8 cellular contexts compared by ENCODE assay signal in genomic region chrX:115650916-115651315, GRCh38.
DNase-seq lines count a peak whose midpoint lies in the region; ATAC-seq, FAIRE-seq and TF ChIP-seq lines count a peak whose summit lies in the region.

No MANE protein-coding gene starts in this region.

- peaks cover 6 to 8% of the 10 kb centered on the region in 2 experiments for H3K36me3 ChIP-seq in keratinocyte (ENCODE audit: control insufficient read depth in 2 of 2, extremely low read depth in 1 of 2, insufficient read depth in 2 of 2, low read length in 2 of 2)
- no peaks in the 10 kb centered on the region for H3K36me3 ChIP-seq in uterus

- no peak overlapping the region for H3K4me3 Mint-ChIP-seq in activated CD4-positive, alpha-beta memory T cell treated with anti-CD3 and anti-CD28 coated beads for 36 hours
- H3K4me3 Mint-ChIP-seq in activated CD4-positive, alpha-beta memory T cell treated with anti-CD3 and anti-CD28 coated beads, Interleukin-2, amount 10 ng/mL, durations not matched to agents 7 days and 5 days, result no peak overlapping the region

- TF ChIP-seq POLR2A in uterus (IDR thresholded peaks at IDR 0.05), result no peak

- no peak overlapping the region for H3K4me2 ChIP-seq in keratinocyte (ENCODE audit: control insufficient read depth, extremely low read depth, insufficient read depth, low read depth, low read length)

- ATAC-seq in HG02759 (IDR thresholded peaks at IDR 0.05; ENCODE audit: unreplicated experiment), result peak; percentile 64

- no peak overlapping the region for H2AFZ ChIP-seq in keratinocyte (ENCODE audit: control insufficient read depth, low read length)

- H4K20me1 ChIP-seq in keratinocyte (ENCODE audit: control insufficient read depth, extremely low read depth, insufficient read depth, low read length), result no peaks in the 10 kb centered on the region

- TF ChIP-seq CTCF in astrocyte of the cerebellum (IDR thresholded peaks at IDR 0.05; ENCODE audit: low read depth, low read length, missing control alignments) (peak; percentile 86), keratinocyte (optimal IDR thresholded peaks at IDR 0.05 in 1 of 3, IDR thresholded peaks at IDR 0.05 in 1 of 3, conservative IDR thresholded peaks at IDR 0.05 in 1 of 3; ENCODE audit: extremely low read depth in 1 of 3, insufficient read depth in 2 of 3, low read length in 3 of 3) (peak; percentile 72 to 82 (median 73)), uterus (IDR thresholded peaks at IDR 0.05) (peak; percentile 42 to 50 (median 46))

- H3K27me3 ChIP-seq in keratinocyte (ENCODE audit: control insufficient read depth, extremely low read depth, insufficient read depth, low read length) (peaks cover 5% of the 10 kb centered on the region), uterus (no peaks in the 10 kb centered on the region)

- CTCF ChIA-PET in activated CD4-positive, alpha-beta memory T cell treated with anti-CD3 and anti-CD28 coated beads for 36 hours (lab: Charles Lee), result interaction anchor here (2.2 kb wide), 1 partner anchor 40 kb away, joined by 10 read pairs; no protein-coding TSS in a partner anchor
- CTCF ChIA-PET in activated CD4-positive, alpha-beta memory T cell treated with anti-CD3 and anti-CD28 coated beads, Interleukin-2, amount 10 ng/mL, durations not matched to agents 7 days and 5 days (lab: Charles Lee), result no interaction called here

- H3K4me3 ChIP-seq in astrocyte of the cerebellum (ENCODE audit: low read depth, low read length) (no peak overlapping the region), keratinocyte (ENCODE audit: control insufficient read depth in 2 of 3, extremely low read depth in 1 of 3, insufficient read depth in 2 of 3, low read depth in 1 of 3, low read length in 3 of 3) (no peak overlapping the region), uterus (no peak overlapping the region)

- no peaks in the 10 kb centered on the region for H3K27me3 Mint-ChIP-seq in activated CD4-positive, alpha-beta memory T cell treated with anti-CD3 and anti-CD28 coated beads for 36 hours
- no peaks in the 10 kb centered on the region for H3K27me3 Mint-ChIP-seq in activated CD4-positive, alpha-beta memory T cell treated with anti-CD3 and anti-CD28 coated beads, Interleukin-2, amount 10 ng/mL, durations not matched to agents 7 days and 5 days

- POLR2A ChIA-PET in activated CD4-positive, alpha-beta memory T cell treated with anti-CD3 and anti-CD28 coated beads for 36 hours (lab: Charles Lee), result no interaction called here
- POLR2A ChIA-PET in activated CD4-positive, alpha-beta memory T cell treated with anti-CD3 and anti-CD28 coated beads, Interleukin-2, amount 10 ng/mL, durations not matched to agents 7 days and 5 days (lab: Charles Lee), result no interaction called here

- H3K36me3 Mint-ChIP-seq in activated CD4-positive, alpha-beta memory T cell treated with anti-CD3 and anti-CD28 coated beads for 36 hours, result no peaks in the 10 kb centered on the region
- H3K36me3 Mint-ChIP-seq in activated CD4-positive, alpha-beta memory T cell treated with anti-CD3 and anti-CD28 coated beads, Interleukin-2, amount 10 ng/mL, durations not matched to agents 7 days and 5 days (ENCODE audit: low read depth), result no peaks in the 10 kb centered on the region

- H3K9me3 ChIP-seq in keratinocyte (ENCODE audit: control insufficient read depth, low read depth, low read length), result no peaks in the 10 kb centered on the region
- no peaks in the 10 kb centered on the region for H3K9me3 ChIP-seq in uterus

- H3K4me1 Mint-ChIP-seq in activated CD4-positive, alpha-beta memory T cell treated with anti-CD3 and anti-CD28 coated beads for 36 hours (ENCODE audit: low read depth), result no peaks in the 10 kb centered on the region
- no peaks in the 10 kb centered on the region for H3K4me1 Mint-ChIP-seq in activated CD4-positive, alpha-beta memory T cell treated with anti-CD3 and anti-CD28 coated beads, Interleukin-2, amount 10 ng/mL, durations not matched to agents 7 days and 5 days

- H3K79me2 ChIP-seq in keratinocyte (ENCODE audit: control insufficient read depth, insufficient read depth, low read length), result no peaks in the 10 kb centered on the region

- peak; percentile 26 for DNase-seq in activated CD4-positive, alpha-beta memory T cell treated with anti-CD3 and anti-CD28 coated beads for 36 hours
- no peak for DNase-seq in activated CD4-positive, alpha-beta memory T cell treated with anti-CD3 and anti-CD28 coated beads, Interleukin-2, amount 10 ng/mL, durations not matched to agents 7 days and 5 days
- DNase-seq in NCI-H2171 (lab: John Stamatoyannopoulos, UW) (peak; percentile 11), astrocyte of the cerebellum (ENCODE audit: low read depth) (peak; percentile 40), keratinocyte (ENCODE audit: low read depth, low spot score) (no peak), uterus (peak; percentile 22 to 25), cerebellar nuclear complex (lab: John Stamatoyannopoulos, UW) (no peak)

- H3K9me3 Mint-ChIP-seq in activated CD4-positive, alpha-beta memory T cell treated with anti-CD3 and anti-CD28 coated beads for 36 hours, result no peaks in the 10 kb centered on the region
- H3K9me3 Mint-ChIP-seq in activated CD4-positive, alpha-beta memory T cell treated with anti-CD3 and anti-CD28 coated beads, Interleukin-2, amount 10 ng/mL, durations not matched to agents 7 days and 5 days, result no peaks in the 10 kb centered on the region

- intact Hi-C loops in activated CD4-positive, alpha-beta memory T cell treated with anti-CD3 and anti-CD28 coated beads for 36 hours (cut with micrococcal nuclease), result loop anchor here (2.0 kb wide), 1 partner anchor 40 kb away; no protein-coding TSS in a partner anchor
- intact Hi-C loops in uterus (cut with DNase I; ENCODE audit: low total_unique reads), result no loop called here

- FAIRE-seq in keratinocyte (lab: Jason Lieb, UNC), result no peak

- H3K9me1 ChIP-seq in keratinocyte (ENCODE audit: control insufficient read depth, extremely low read depth, insufficient read depth, low read length), result no peaks in the 10 kb centered on the region

- dilution Hi-C loops in keratinocyte (cut with MboI; ENCODE audit: extremely low pct_ligation_motif_present, low sequenced_read_pairs), result no loop called here

- no peaks in the 10 kb centered on the region for H3K4me1 ChIP-seq in keratinocyte (ENCODE audit: control insufficient read depth, extremely low read depth, insufficient read depth, low read length)
- no peaks in the 10 kb centered on the region for H3K4me1 ChIP-seq in uterus

- in situ Hi-C loops in astrocyte of the cerebellum (cut with HindIII; ENCODE audit: low sequenced_read_pairs), result no loop called here

- H3K27ac ChIP-seq in keratinocyte (ENCODE audit: control insufficient read depth, insufficient read depth, low read length), result peak overlapping the region; percentile 30
- H3K27ac ChIP-seq in uterus, result peak overlapping the region in 1 of 2 donors; percentile 42

- no peak overlapping the region for H3K9ac ChIP-seq in keratinocyte (ENCODE audit: control insufficient read depth, extremely low read depth, insufficient read depth, low read length)

- H3K27ac Mint-ChIP-seq in activated CD4-positive, alpha-beta memory T cell treated with anti-CD3 and anti-CD28 coated beads for 36 hours, result no peak overlapping the region
- H3K27ac Mint-ChIP-seq in activated CD4-positive, alpha-beta memory T cell treated with anti-CD3 and anti-CD28 coated beads, Interleukin-2, amount 10 ng/mL, durations not matched to agents 7 days and 5 days, result no peak overlapping the region

Comparison
In these comparisons a context has a peak if more than half of its experiments do, and no peak if none do; other contexts are left out.
1. DNase-seq: peak in activated CD4-positive, alpha-beta memory T cell treated with anti-CD3 and anti-CD28 coated beads for 36 hours (single experiment), NCI-H2171 (single experiment), astrocyte of the cerebellum (single experiment) and uterus (2 of 2); none in activated CD4-positive, alpha-beta memory T cell treated with anti-CD3 and anti-CD28 coated beads, Interleukin-2, amount 10 ng/mL, durations not matched to agents 7 days and 5 days (single experiment), keratinocyte (single experiment) and cerebellar nuclear complex (0 of 2).
2. Peak in every context shown above with its lines, with median percentiles within 50 percentile points of each other: CTCF ChIP-seq.